In genomic region chr7:20532841-20533240, GRCh38 we compare ENCODE assay signal across 23 cellular contexts.
DNase-seq lines count a peak whose midpoint lies in the region; ATAC-seq and TF ChIP-seq lines count a peak whose summit lies in the region.
"Had no signal": no experiment of that assay in that cellular context is flagged by ENCODE, and none has a peak within 500 bp of the region (broad histone marks: within the 10 kb centered on the region; RNA-seq: fewer than 3 reads in every experiment).

No MANE protein-coding gene starts in this region.

- H3K4me3 ChIP-seq in astrocyte of the cerebellum (ENCODE audit: low read depth, low read length): no peak overlapping the region
- H3K4me3 ChIP-seq: gastroesophageal sphincter, sigmoid colon, transverse colon had no signal

- no peak overlapping the region for H3K27ac Mint-ChIP-seq in activated CD4-positive, alpha-beta T cell treated with anti-CD3 and anti-CD28 coated beads for 36 hours
- H3K27ac Mint-ChIP-seq: activated naive CD4-positive, alpha-beta T cell treated with anti-CD3 and anti-CD28 coated beads for 36 hours; activated T-cell treated with anti-CD3 and anti-CD28 coated beads, Interleukin-2, amount 50 U/mL, for 72 hours; CD4-positive, alpha-beta T cell; natural killer cell treated with Interleukin-12 subunit alpha and Interleukin-12 subunit beta and Interleukin-15 and Interleukin-18, amount 100 ng/mL, for 72 hours; stimulated activated naive CD8-positive, alpha-beta T cell treated with anti-CD3 and anti-CD28 coated beads, Interleukin-15, amount 100 ng/mL, for 72 hours had no signal

- DNase-seq in LHCN-M2 (ENCODE audit: low read depth): peak; percentile 14
- peak; percentile 18 for DNase-seq in astrocyte of the cerebellum (ENCODE audit: low read depth)
- peak; percentile 58 for DNase-seq in fibroblast of gingiva (ENCODE audit: low read depth)
- peak; percentile 30 for DNase-seq in stromal cell of bone marrow (ENCODE audit: low read depth)
- no peak for DNase-seq in NCI-H146 treated with DMSO at 0.1 percent for 48 hours (lab: John Stamatoyannopoulos, UW; ENCODE audit: unreplicated experiment)
- DNase-seq in inferior parietal cortex (ENCODE audit: extremely low spot score): no peak
- no peak for DNase-seq in activated CD4-positive, alpha-beta T cell treated with anti-CD3 and anti-CD28 coated beads for 36 hours
- DNase-seq: activated CD4-positive, alpha-beta T cell treated with anti-CD3 and anti-CD28 coated beads for 48 hours; activated naive CD4-positive, alpha-beta T cell treated with anti-CD3 and anti-CD28 coated beads for 36 hours; activated T-cell treated with anti-CD3 and anti-CD28 coated beads, Interleukin-2, amount 50 U/mL, for 72 hours; CD4-positive, alpha-beta T cell; cerebellar nuclear complex; islet precursor cell; KG1; NCI-H1694 treated with DMSO at 0.1 percent for 48 hours; sigmoid colon; stimulated activated naive CD8-positive, alpha-beta T cell treated with anti-CD3 and anti-CD28 coated beads, Interleukin-15, amount 100 ng/mL, for 72 hours; T-helper 2 cell; transverse colon had no signal

- H3K4me1 Mint-ChIP-seq in activated CD4-positive, alpha-beta T cell treated with anti-CD3 and anti-CD28 coated beads for 36 hours: no peaks in the 10 kb centered on the region
- H3K4me1 Mint-ChIP-seq: stimulated activated naive CD8-positive, alpha-beta T cell treated with anti-CD3 and anti-CD28 coated beads, Interleukin-15, amount 100 ng/mL, for 72 hours had no signal

- intact Hi-C loops in activated CD4-positive, alpha-beta T cell treated with anti-CD3 and anti-CD28 coated beads for 36 hours (cut with DNase I, micrococcal nuclease): no loop called here

- H3K9me3 Mint-ChIP-seq in activated CD4-positive, alpha-beta T cell treated with anti-CD3 and anti-CD28 coated beads for 36 hours (ENCODE audit: low read depth): peaks cover 7% of the 10 kb centered on the region
- H3K9me3 Mint-ChIP-seq: CD4-positive, alpha-beta T cell had no signal

- no peak for ATAC-seq in GM19328 (IDR thresholded peaks at IDR 0.05; ENCODE audit: unreplicated experiment)
- ATAC-seq in activated CD4-positive, alpha-beta T cell treated with anti-CD3 and anti-CD28 coated beads for 36 hours: no peak
- ATAC-seq: activated T-cell treated with anti-CD3 and anti-CD28 coated beads, Interleukin-2, amount 50 U/mL, for 72 hours; gastroesophageal sphincter; natural killer cell treated with Interleukin-12 subunit alpha and Interleukin-12 subunit beta and Interleukin-15 and Interleukin-18, amount 100 ng/mL, for 72 hours; SK-N-SH treated with all-trans-retinoic acid at 6 μM for 48 hours; stimulated activated naive CD8-positive, alpha-beta T cell treated with anti-CD3 and anti-CD28 coated beads, Interleukin-15, amount 100 ng/mL, for 72 hours had no signal

- no peaks in the 10 kb centered on the region for H3K27me3 Mint-ChIP-seq in activated CD4-positive, alpha-beta T cell treated with anti-CD3 and anti-CD28 coated beads for 36 hours
- H3K27me3 Mint-ChIP-seq: CD4-positive, alpha-beta T cell; natural killer cell treated with Interleukin-12 subunit alpha and Interleukin-12 subunit beta and Interleukin-15 and Interleukin-18, amount 100 ng/mL, for 72 hours; stimulated activated naive CD8-positive, alpha-beta T cell treated with anti-CD3 and anti-CD28 coated beads, Interleukin-15, amount 100 ng/mL, for 72 hours had no signal

- TF ChIP-seq CTCF in astrocyte of the cerebellum (IDR thresholded peaks at IDR 0.05; ENCODE audit: low read depth, low read length, missing control alignments): no peak

- no peak overlapping the region for H3K4me3 Mint-ChIP-seq in activated CD4-positive, alpha-beta T cell treated with anti-CD3 and anti-CD28 coated beads for 36 hours
- H3K4me3 Mint-ChIP-seq: activated naive CD4-positive, alpha-beta T cell treated with anti-CD3 and anti-CD28 coated beads for 36 hours; activated T-cell treated with anti-CD3 and anti-CD28 coated beads, Interleukin-2, amount 50 U/mL, for 72 hours; CD4-positive, alpha-beta T cell; natural killer cell treated with Interleukin-12 subunit alpha and Interleukin-12 subunit beta and Interleukin-15 and Interleukin-18, amount 100 ng/mL, for 72 hours; stimulated activated naive CD8-positive, alpha-beta T cell treated with anti-CD3 and anti-CD28 coated beads, Interleukin-15, amount 100 ng/mL, for 72 hours had no signal

- POLR2A ChIA-PET in activated CD4-positive, alpha-beta T cell treated with anti-CD3 and anti-CD28 coated beads for 36 hours (lab: Charles Lee): no interaction called here

- CTCF ChIA-PET in activated CD4-positive, alpha-beta T cell treated with anti-CD3 and anti-CD28 coated beads for 36 hours (lab: Charles Lee): no interaction called here

- in situ Hi-C loops in astrocyte of the cerebellum (cut with HindIII; ENCODE audit: low sequenced_read_pairs): no loop called here

- no peaks in the 10 kb centered on the region for H3K36me3 Mint-ChIP-seq in activated CD4-positive, alpha-beta T cell treated with anti-CD3 and anti-CD28 coated beads for 36 hours (ENCODE audit: low read depth)
- H3K36me3 Mint-ChIP-seq: natural killer cell treated with Interleukin-12 subunit alpha and Interleukin-12 subunit beta and Interleukin-15 and Interleukin-18, amount 100 ng/mL, for 72 hours had no signal

Comparison
In these comparisons a context has a peak if more than half of its experiments do, and no peak if none do; other contexts are left out.
1. DNase-seq: peak in LHCN-M2 (single experiment), astrocyte of the cerebellum (single experiment), fibroblast of gingiva (single experiment) and stromal cell of bone marrow (single experiment); none in NCI-H146 treated with DMSO at 0.1 percent for 48 hours (single experiment), inferior parietal cortex (single experiment) and activated CD4-positive, alpha-beta T cell treated with anti-CD3 and anti-CD28 coated beads for 36 hours (single experiment).